1 cellular context compared by ENCODE assay signal in genomic region chr1:54354899-54355298, GRCh38.
TF ChIP-seq lines count a peak whose summit lies in the region.

No MANE protein-coding gene starts in this region.

TF ChIP-seq in K562, 482 proteins besides CTCF, POLR2A, EP300 and RAD21 (continued from another document):
- TF ChIP-seq MYNN (IDR thresholded peaks at IDR 0.05) (peak; percentile 88; the same call in 1 of the 2 replicates), MYNN (CRISPR knock-in tag; IDR thresholded peaks at IDR 0.05) (no peak), FOXP1 (CRISPR knock-in tag; IDR thresholded peaks at IDR 0.05) (0 out of 2 replicates have a peak, but pooled peaks have one; percentile 32)
